Comparison of ENCODE assay signal across 7 cellular contexts in the genomic region with DNA sequence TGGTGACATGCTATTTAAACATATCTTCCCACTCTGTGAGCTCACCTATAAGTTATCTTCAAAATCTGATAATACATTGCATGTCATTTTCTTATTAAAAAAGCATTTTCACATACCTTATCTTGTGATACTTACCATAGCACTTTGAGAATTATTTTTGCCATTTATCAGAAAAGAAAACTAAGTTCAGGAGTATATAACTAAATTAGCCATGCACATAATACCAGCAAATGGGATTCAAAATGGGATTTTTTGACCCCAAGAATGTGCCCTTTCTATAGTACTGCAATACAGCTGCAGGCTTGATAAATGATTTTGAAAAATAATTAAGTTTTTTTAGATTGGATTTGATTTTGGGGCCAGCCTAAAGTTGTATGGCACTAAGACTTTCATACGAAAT. TPM values are rescaled to one million over a fixed set of nuclear protein-coding genes. Genes with fewer than 3 reads are reported as not detected.
"Had no signal": no experiment of that assay in that cellular context is flagged by ENCODE, and none has a peak within 500 bp of the region (broad histone marks: within the 10 kb centered on the region; RNA-seq: fewer than 3 reads in every experiment).

No MANE protein-coding gene starts in this region.

- FAIRE-seq: HepG2, HTR-8/SVneo, K562 had no signal

- H3K4me3 ChIP-seq: K562 had no signal

- H3K27ac ChIP-seq: HL-60 had no signal

- ATAC-seq: HepG2, K562 had no signal

- DNase-seq: IMR-90, KBM-7 had no signal

RNA-seq across cellular contexts. Expression of a gene that starts 41.2 kb away (rescaled TPM):
- polyA plus RNA-seq: HepG2, IgD-negative memory B cell, K562 had no signal
